23 cellular contexts compared by ENCODE assay signal in the genomic region with DNA sequence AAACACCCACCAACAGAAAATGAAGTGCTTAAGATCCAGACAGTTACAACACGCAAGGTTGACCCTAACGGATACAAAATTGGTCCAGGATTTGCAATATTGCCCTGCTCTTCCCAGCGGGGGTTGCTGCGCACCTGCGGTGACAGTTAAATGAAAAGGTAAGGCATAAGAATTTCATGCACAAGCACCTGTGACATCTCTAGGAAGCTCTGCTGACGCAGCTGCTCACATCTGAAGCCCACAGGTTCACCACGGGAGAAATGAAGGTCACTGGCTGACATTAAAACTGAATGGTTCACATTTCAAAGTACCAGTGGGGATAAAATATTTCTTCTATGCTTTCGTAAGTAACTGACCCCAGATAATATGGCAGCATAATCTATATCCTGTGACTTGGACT.
"Had no signal": no experiment of that assay in that cellular context is flagged by ENCODE, and none has a peak within 500 bp of the region (broad histone marks: within the 10 kb centered on the region; RNA-seq: fewer than 3 reads in every experiment).

No MANE protein-coding gene starts in this region.

- DNase-seq: colonic mucosa; effector CD8-positive, alpha-beta T cell; endodermal cell; foreskin fibroblast; gastrocnemius medialis; kidney; naive thymus-derived CD8-positive, alpha-beta T cell; nephron progenitor cell; occipital lobe; pancreas; right lobe of liver; small intestine; stimulated activated CD4-positive, alpha-beta T cell treated with anti-CD3 and anti-CD28 coated beads, Interleukin-15, amount 100 ng/mL, for 24 hours; stimulated activated CD4-positive, alpha-beta T cell treated with anti-CD3 and anti-CD28 coated beads, Interleukin-2, amount 100 ng/mL, for 48 hours; stimulated activated CD8-positive, alpha-beta memory T cell treated with anti-CD3 and anti-CD28 coated beads, Interleukin-4, amount 100 ng/mL, for 48 hours; stimulated activated naive CD4-positive, alpha-beta T cell; stimulated activated naive CD8-positive, alpha-beta T cell treated with anti-CD3 and anti-CD28 coated beads, Interleukin-15, amount 100 ng/mL, for 72 hours; thyroid gland; trophoblast cell had no signal

- H3K4me3 ChIP-seq: colonic mucosa, gastrocnemius medialis, pancreas, right lobe of liver, thyroid gland, vagina had no signal

- H3K9me3 ChIP-seq: colonic mucosa, gastrocnemius medialis, pancreas, right lobe of liver, thyroid gland, vagina had no signal

- H3K36me3 ChIP-seq: colonic mucosa, gastrocnemius medialis, pancreas, right lobe of liver, thyroid gland, vagina had no signal

- H3K27me3 ChIP-seq: colonic mucosa, gastrocnemius medialis, pancreas, right lobe of liver, thyroid gland, vagina had no signal

- H3K27ac ChIP-seq: colonic mucosa, epithelial cell of prostate, gastrocnemius medialis, pancreas, right lobe of liver, thyroid gland, vagina had no signal

- H3K4me1 ChIP-seq: colonic mucosa, gastrocnemius medialis, pancreas, right lobe of liver, thyroid gland, vagina had no signal

- ATAC-seq: esophagus mucosa; gastrocnemius medialis; left lobe of liver; naive thymus-derived CD8-positive, alpha-beta T cell; pancreas; right lobe of liver; stimulated activated naive CD8-positive, alpha-beta T cell treated with anti-CD3 and anti-CD28 coated beads, Interleukin-15, amount 100 ng/mL, for 72 hours had no signal
